1 cellular context compared by ENCODE assay signal in the genomic region with DNA sequence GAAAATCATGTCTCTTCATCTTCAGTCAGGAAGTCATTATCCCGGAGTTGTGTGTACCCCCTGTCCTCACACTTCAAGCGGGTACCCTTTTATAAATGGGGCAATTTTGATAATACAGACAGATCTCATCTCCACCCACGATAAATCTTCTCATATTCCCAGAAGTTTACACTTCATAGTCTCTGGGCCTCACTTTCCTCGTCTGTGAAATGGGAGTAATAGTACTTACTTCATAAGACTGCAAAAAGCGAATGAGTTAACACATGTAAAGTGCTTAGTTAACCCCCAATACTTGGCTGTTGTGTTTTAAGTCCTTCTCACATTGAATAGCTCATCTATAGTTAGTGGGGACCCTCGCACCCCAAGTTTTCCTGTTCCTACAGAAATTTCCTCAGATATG.
TF ChIP-seq lines count a peak whose summit lies in the region.

No MANE protein-coding gene starts in this region.

TF ChIP-seq in GM23338, 12 proteins besides CTCF, POLR2A, EP300 and RAD21:
- TF ChIP-seq, protein P1, sequence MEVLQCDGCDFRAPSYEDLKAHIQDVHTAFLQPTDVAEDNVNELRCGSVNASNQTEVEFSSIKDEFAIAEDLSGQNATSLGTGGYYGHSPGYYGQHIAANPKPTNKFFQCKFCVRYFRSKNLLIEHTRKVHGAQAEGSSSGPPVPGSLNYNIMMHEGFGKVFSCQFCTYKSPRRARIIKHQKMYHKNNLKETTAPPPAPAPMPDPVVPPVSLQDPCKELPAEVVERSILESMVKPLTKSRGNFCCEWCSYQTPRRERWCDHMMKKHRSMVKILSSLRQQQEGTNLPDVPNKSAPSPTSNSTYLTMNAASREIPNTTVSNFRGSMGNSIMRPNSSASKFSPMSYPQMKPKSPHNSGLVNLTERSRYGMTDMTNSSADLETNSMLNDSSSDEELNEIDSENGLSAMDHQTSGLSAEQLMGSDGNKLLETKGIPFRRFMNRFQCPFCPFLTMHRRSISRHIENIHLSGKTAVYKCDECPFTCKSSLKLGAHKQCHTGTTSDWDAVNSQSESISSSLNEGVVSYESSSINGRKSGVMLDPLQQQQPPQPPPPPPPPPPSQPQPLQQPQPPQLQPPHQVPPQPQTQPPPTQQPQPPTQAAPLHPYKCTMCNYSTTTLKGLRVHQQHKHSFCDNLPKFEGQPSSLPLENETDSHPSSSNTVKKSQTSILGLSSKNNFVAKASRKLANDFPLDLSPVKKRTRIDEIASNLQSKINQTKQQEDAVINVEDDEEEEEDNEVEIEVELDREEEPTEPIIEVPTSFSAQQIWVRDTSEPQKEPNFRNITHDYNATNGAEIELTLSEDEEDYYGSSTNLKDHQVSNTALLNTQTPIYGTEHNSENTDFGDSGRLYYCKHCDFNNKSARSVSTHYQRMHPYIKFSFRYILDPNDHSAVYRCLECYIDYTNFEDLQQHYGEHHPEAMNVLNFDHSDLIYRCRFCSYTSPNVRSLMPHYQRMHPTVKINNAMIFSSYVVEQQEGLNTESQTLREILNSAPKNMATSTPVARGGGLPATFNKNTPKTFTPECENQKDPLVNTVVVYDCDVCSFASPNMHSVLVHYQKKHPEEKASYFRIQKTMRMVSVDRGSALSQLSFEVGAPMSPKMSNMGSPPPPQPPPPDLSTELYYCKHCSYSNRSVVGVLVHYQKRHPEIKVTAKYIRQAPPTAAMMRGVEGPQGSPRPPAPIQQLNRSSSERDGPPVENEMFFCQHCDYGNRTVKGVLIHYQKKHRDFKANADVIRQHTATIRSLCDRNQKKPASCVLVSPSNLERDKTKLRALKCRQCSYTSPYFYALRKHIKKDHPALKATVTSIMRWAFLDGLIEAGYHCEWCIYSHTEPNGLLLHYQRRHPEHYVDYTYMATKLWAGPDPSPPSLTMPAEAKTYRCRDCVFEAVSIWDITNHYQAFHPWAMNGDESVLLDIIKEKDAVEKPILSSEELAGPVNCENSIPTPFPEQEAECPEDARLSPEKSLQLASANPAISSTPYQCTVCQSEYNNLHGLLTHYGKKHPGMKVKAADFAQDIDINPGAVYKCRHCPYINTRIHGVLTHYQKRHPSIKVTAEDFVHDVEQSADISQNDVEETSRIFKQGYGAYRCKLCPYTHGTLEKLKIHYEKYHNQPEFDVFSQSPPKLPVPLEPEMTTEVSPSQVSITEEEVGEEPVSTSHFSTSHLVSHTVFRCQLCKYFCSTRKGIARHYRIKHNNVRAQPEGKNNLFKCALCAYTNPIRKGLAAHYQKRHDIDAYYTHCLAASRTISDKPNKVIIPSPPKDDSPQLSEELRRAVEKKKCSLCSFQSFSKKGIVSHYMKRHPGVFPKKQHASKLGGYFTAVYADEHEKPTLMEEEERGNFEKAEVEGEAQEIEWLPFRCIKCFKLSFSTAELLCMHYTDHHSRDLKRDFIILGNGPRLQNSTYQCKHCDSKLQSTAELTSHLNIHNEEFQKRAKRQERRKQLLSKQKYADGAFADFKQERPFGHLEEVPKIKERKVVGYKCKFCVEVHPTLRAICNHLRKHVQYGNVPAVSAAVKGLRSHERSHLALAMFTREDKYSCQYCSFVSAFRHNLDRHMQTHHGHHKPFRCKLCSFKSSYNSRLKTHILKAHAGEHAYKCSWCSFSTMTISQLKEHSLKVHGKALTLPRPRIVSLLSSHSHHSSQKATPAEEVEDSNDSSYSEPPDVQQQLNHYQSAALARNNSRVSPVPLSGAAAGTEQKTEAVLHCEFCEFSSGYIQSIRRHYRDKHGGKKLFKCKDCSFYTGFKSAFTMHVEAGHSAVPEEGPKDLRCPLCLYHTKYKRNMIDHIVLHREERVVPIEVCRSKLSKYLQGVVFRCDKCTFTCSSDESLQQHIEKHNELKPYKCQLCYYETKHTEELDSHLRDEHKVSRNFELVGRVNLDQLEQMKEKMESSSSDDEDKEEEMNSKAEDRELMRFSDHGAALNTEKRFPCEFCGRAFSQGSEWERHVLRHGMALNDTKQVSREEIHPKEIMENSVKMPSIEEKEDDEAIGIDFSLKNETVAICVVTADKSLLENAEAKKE (CRISPR knock-in tag; IDR thresholded peaks at IDR 0.05) = no peak
- no peak for TF ChIP-seq POLR2AphosphoS5 (IDR thresholded peaks at IDR 0.05; ENCODE audit: low read depth)
- no peak for TF ChIP-seq ZNF331 (CRISPR knock-in tag; IDR thresholded peaks at IDR 0.05; ENCODE audit: low read depth)
- TF ChIP-seq, protein P2, sequence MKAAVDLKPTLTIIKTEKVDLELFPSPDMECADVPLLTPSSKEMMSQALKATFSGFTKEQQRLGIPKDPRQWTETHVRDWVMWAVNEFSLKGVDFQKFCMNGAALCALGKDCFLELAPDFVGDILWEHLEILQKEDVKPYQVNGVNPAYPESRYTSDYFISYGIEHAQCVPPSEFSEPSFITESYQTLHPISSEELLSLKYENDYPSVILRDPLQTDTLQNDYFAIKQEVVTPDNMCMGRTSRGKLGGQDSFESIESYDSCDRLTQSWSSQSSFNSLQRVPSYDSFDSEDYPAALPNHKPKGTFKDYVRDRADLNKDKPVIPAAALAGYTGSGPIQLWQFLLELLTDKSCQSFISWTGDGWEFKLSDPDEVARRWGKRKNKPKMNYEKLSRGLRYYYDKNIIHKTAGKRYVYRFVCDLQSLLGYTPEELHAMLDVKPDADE (IDR thresholded peaks at IDR 0.05) = no peak
- TF ChIP-seq EZH2phosphoT487 (IDR thresholded peaks at IDR 0.05; ENCODE audit: unreplicated experiment) = no peak
- TF ChIP-seq ZNF114 (CRISPR knock-in tag; IDR thresholded peaks at IDR 0.05) = no peak
- TF ChIP-seq JUNB (IDR thresholded peaks at IDR 0.05; ENCODE audit: unreplicated experiment) = no peak
- TF ChIP-seq CREB1 (CRISPR knock-in tag; IDR thresholded peaks at IDR 0.05; ENCODE audit: low read depth) = no peak
- TF ChIP-seq NANOG (IDR thresholded peaks at IDR 0.05; ENCODE audit: borderline replicate concordance) = no peak
- TF ChIP-seq EZH2 (IDR thresholded peaks at IDR 0.05; ENCODE audit: low read depth, unreplicated experiment) = no peak
